ENCODE assay signal across 8 cellular contexts in genomic region chrX:120604359-120604782, GRCh38. TPM values are rescaled to one million over a fixed set of nuclear protein-coding genes. Genes with fewer than 3 reads are reported as not detected.
DNase-seq lines count a peak whose midpoint lies in the region; ATAC-seq, FAIRE-seq and TF ChIP-seq lines count a peak whose summit lies in the region.

No MANE protein-coding gene starts in this region.

- peaks cover 8% of the 10 kb centered on the region for H3K36me3 Mint-ChIP-seq in natural killer cell treated with Interleukin-12 subunit alpha and Interleukin-12 subunit beta and Interleukin-15 and Interleukin-18, amount 100 ng/mL, for 72 hours

- peak overlapping the region; percentile 92 for H3K27ac ChIP-seq in 22Rv1
- peak overlapping the region; percentile 36 to 83 for H3K27ac ChIP-seq in aorta (ENCODE audit: low read depth in 1 of 2, low read length in 2 of 2)

- 0 to 28% methylated on average over 5 of the region's 5 CpGs for WGBS in aorta, 2 donors

- TF ChIP-seq CTCF in 22Rv1 (IDR thresholded peaks at IDR 0.05), result no peak

- peak; percentile 5 for FAIRE-seq in GM12892 (lab: Jason Lieb, UNC)

- DNase-seq in GM12892 (ENCODE audit: insufficient read length) (no peak), NCI-H446 treated with DMSO at 0.1 percent for 48 hours (lab: John Stamatoyannopoulos, UW) (peak; percentile 28), activated T-cell treated with anti-CD3 and anti-CD28 coated beads for 4 hours (peak; percentile 1), fibroblast of peridontal ligament (ENCODE audit: extremely low read depth) (peak; percentile 46), aorta (no peak)
- no peak for DNase-seq in natural killer cell treated with Interleukin-12 subunit alpha and Interleukin-12 subunit beta and Interleukin-15 and Interleukin-18, amount 100 ng/mL, for 72 hours (ENCODE audit: low spot score)

- no peaks in the 10 kb centered on the region for H3K9me3 ChIP-seq in aorta (ENCODE audit: control insufficient read depth, low read length)

- H3K4me1 Mint-ChIP-seq in natural killer cell treated with Interleukin-12 subunit alpha and Interleukin-12 subunit beta and Interleukin-15 and Interleukin-18, amount 100 ng/mL, for 72 hours (ENCODE audit: low read depth in 2 of 2), result peaks cover 4 to 9% of the 10 kb centered on the region in 2 donors

- no peaks in the 10 kb centered on the region for H3K9me3 Mint-ChIP-seq in natural killer cell treated with Interleukin-12 subunit alpha and Interleukin-12 subunit beta and Interleukin-15 and Interleukin-18, amount 100 ng/mL, for 72 hours

- intact Hi-C loops in aorta (cut with DNase I), result loop anchor here (5.0 kb wide), 1 partner anchor 42 kb away; the partner anchor contains the start of gene CUL4B (in 2 of the 2)

- H3K4me3 Mint-ChIP-seq in natural killer cell treated with Interleukin-12 subunit alpha and Interleukin-12 subunit beta and Interleukin-15 and Interleukin-18, amount 100 ng/mL, for 72 hours, result peak overlapping the region; percentile 100

- no peaks in the 10 kb centered on the region for H3K27me3 Mint-ChIP-seq in natural killer cell treated with Interleukin-12 subunit alpha and Interleukin-12 subunit beta and Interleukin-15 and Interleukin-18, amount 100 ng/mL, for 72 hours

- ATAC-seq in HG02981 (IDR thresholded peaks at IDR 0.05; ENCODE audit: unreplicated experiment) (peak; percentile 66), aorta (ENCODE audit: low FRiP score) (peak; percentile 56)
- peak; percentile 71 to 81 for ATAC-seq in natural killer cell treated with Interleukin-12 subunit alpha and Interleukin-12 subunit beta and Interleukin-15 and Interleukin-18, amount 100 ng/mL, for 72 hours

- H3K27me3 ChIP-seq in aorta (ENCODE audit: control insufficient read depth in 1 of 2, insufficient read depth in 2 of 2, low read length in 1 of 2), result no peaks in the 10 kb centered on the region

- H3K4me1 ChIP-seq in aorta (ENCODE audit: control insufficient read depth in 1 of 2, insufficient read depth in 2 of 2, low read length in 2 of 2), result no peaks in the 10 kb centered on the region

- H3K4me3 ChIP-seq in aorta (ENCODE audit: low read length in 2 of 2), result peak overlapping the region; percentile 41 to 62

- peak overlapping the region; percentile 97 to 100 for H3K27ac Mint-ChIP-seq in natural killer cell treated with Interleukin-12 subunit alpha and Interleukin-12 subunit beta and Interleukin-15 and Interleukin-18, amount 100 ng/mL, for 72 hours

- no peak; the same call in 1 of the 2 replicates for TF ChIP-seq POLR2A in GM12892 (IDR thresholded peaks at IDR 0.05; ENCODE audit: low read depth, low read length)

- H3K36me3 ChIP-seq in aorta (ENCODE audit: control insufficient read depth in 1 of 2, insufficient read depth in 2 of 2, low read length in 1 of 2), result no peaks in the 10 kb centered on the region

RNA-seq across cellular contexts. Expression of gene MCTS1, which starts 0.5 kb away (rescaled TPM):
- polyA plus RNA-seq in GM12892 (2012; ENCODE audit: missing spikeins), result 79.3 TPM
- total RNA-seq in natural killer cell treated with Interleukin-12 subunit alpha and Interleukin-12 subunit beta and Interleukin-15 and Interleukin-18, amount 100 ng/mL, for 72 hours, result 10 to 100 TPM; 47.8 to 58.5 TPM
- 10 to 100 TPM; 26.7 to 28.6 TPM for total RNA-seq in aorta
- polyA plus RNA-seq in aorta, result 10 to 100 TPM; 31.9 to 43.2 TPM

RNA-seq across cellular contexts. Expression of gene C1GALT1C1, which starts 25.5 kb away (rescaled TPM):
- polyA plus RNA-seq in GM12892 (2012; ENCODE audit: missing spikeins), result 15.9 TPM
- 10 to 100 TPM; 16.8 to 26.1 TPM for total RNA-seq in natural killer cell treated with Interleukin-12 subunit alpha and Interleukin-12 subunit beta and Interleukin-15 and Interleukin-18, amount 100 ng/mL, for 72 hours
- 10 to 100 TPM; 19.0 to 21.6 TPM for total RNA-seq in aorta
- polyA plus RNA-seq in aorta, result 10 to 100 TPM; 27.3 to 29.5 TPM

RNA-seq across cellular contexts. Expression of gene CUL4B, which starts 43.6 kb away (rescaled TPM):
- 24.6 TPM for polyA plus RNA-seq in GM12892 (2012; ENCODE audit: missing spikeins)
- total RNA-seq in natural killer cell treated with Interleukin-12 subunit alpha and Interleukin-12 subunit beta and Interleukin-15 and Interleukin-18, amount 100 ng/mL, for 72 hours, result 10 to 100 TPM; 22.7 to 25.3 TPM
- total RNA-seq in aorta, result 10 to 100 TPM; 47.3 to 48.2 TPM
- 10 to 100 TPM; 22.4 to 53.5 TPM for polyA plus RNA-seq in aorta

Comparison
In these comparisons a context has a peak if more than half of its experiments do, and no peak if none do; other contexts are left out.
1. DNase-seq: peak in NCI-H446 treated with DMSO at 0.1 percent for 48 hours (single experiment), activated T-cell treated with anti-CD3 and anti-CD28 coated beads for 4 hours (single experiment) and fibroblast of peridontal ligament (single experiment); none in GM12892 (single experiment), natural killer cell treated with Interleukin-12 subunit alpha and Interleukin-12 subunit beta and Interleukin-15 and Interleukin-18, amount 100 ng/mL, for 72 hours (single experiment) and aorta (0 of 2).
2. Peak in every context shown above with its lines, with median percentiles within 50 percentile points of each other: ATAC-seq.